1 cellular context compared by ENCODE assay signal in the genomic region with DNA sequence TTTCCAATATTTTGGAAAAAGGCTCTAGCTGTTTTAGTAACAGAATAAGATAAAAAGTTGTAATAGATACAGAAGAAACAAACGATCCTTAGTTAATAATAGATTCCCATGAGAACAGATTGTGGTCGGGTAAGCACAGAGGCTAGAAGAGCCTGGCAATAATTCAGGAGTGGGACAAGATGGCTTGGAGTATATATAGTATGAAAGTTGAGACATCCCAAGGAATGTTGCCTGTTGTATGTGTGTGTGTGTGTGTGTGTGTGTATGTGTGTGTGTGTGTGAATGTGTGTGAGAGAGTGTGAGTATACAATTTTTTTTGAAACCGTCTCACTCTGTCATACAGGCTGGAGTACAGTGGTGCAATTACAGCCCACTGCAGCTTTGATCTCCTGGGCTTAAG.
TF ChIP-seq lines count a peak whose summit lies in the region.

No MANE protein-coding gene starts in this region.

TF ChIP-seq in IMR-90, 13 proteins besides CTCF, POLR2A, EP300 and RAD21:
- TF ChIP-seq SMC3 (IDR thresholded peaks at IDR 0.05; ENCODE audit: low read depth, low read length) (no peak), BHLHE40 (IDR thresholded peaks at IDR 0.05; ENCODE audit: low read depth, low read length) (no peak), RCOR1 (IDR thresholded peaks at IDR 0.05; ENCODE audit: insufficient replicate concordance, low read length) (no peak), MAFK (IDR thresholded peaks at IDR 0.05; ENCODE audit: low read depth, low read length) (no peak), MAZ (IDR thresholded peaks at IDR 0.05; ENCODE audit: borderline replicate concordance, low read depth, low read length) (no peak), NFE2L2 (IDR thresholded peaks at IDR 0.05; ENCODE audit: low read depth, low read length) (no peak), CEBPB (IDR thresholded peaks at IDR 0.05; ENCODE audit: low read depth, low read length) (no peak), MXI1 (IDR thresholded peaks at IDR 0.05; ENCODE audit: borderline replicate concordance, low read depth, low read length) (no peak), USF2 (IDR thresholded peaks at IDR 0.05; ENCODE audit: low read depth, low read length) (no peak), ELK1 (IDR thresholded peaks at IDR 0.05; ENCODE audit: borderline replicate concordance, low read depth, low read length) (no peak)
TF ChIP-seq in IMR-90: peak in this region for 0.
